Comparison of ENCODE assay signal across 18 cellular contexts in genomic region chr21:15804247-15804985, GRCh38.
DNase-seq lines count a peak whose midpoint lies in the region; ATAC-seq, FAIRE-seq and TF ChIP-seq lines count a peak whose summit lies in the region.
"Had no signal": no experiment of that assay in that cellular context is flagged by ENCODE, and none has a peak within 500 bp of the region (broad histone marks: within the 10 kb centered on the region; RNA-seq: fewer than 3 reads in every experiment).

No MANE protein-coding gene starts in this region.

- H2BK12ac ChIP-seq in H1 (ENCODE audit: low read depth, low read length) = peak overlapping the region; percentile 1; the same call in 1 of the 2 replicates

- H3K27me3 Mint-ChIP-seq in CD8-positive, alpha-beta memory T cell = peaks cover 0 to 1% of the 10 kb centered on the region in 2 donors
- H3K27me3 Mint-ChIP-seq: naive thymus-derived CD4-positive, alpha-beta T cell had no signal

- WGBS in H1 (ENCODE audit: extremely low coverage in 1 of 2, insufficient coverage in 1 of 2, insufficient read length in 1 of 2, insufficient replicate concordance in 2 of 2, low coverage in 1 of 2, low lambda C conversion rate in 2 of 2, missing lambda C conversion rate in 1 of 2), 2 experiments = 93% methylated on average over 4 of the region's 4 CpGs; no CpG with 5 or more reads in 1 of the 2 experiments
- WGBS in pancreas, 2 donors = 97 to 99% methylated on average over 4 of the region's 4 CpGs

- peaks cover 0 to 4% (median 3%) of the 10 kb centered on the region in 4 experiments; a peak in 4 of 7 replicates for H3K4me1 ChIP-seq in H1 (replicated peaks in 1 of 4; ENCODE audit: control insufficient read depth in 3 of 4, insufficient read depth in 4 of 4, low read length in 3 of 4)
- no peaks in the 10 kb centered on the region for H3K4me1 ChIP-seq in pancreas
- no peaks in the 10 kb centered on the region for H3K4me1 ChIP-seq in CD8-positive, alpha-beta memory T cell (ENCODE audit: insufficient read depth, low read length)
- no peaks in the 10 kb centered on the region for H3K4me1 ChIP-seq in PC-9 (replicated peaks; ENCODE audit: insufficient read depth)
- H3K4me1 ChIP-seq: BLaER1, colonic mucosa, HAP-1, thyroid gland had no signal

- H3K18ac ChIP-seq in H1 (ENCODE audit: extremely low read depth, low read length) = no peak overlapping the region

- peak overlapping the region in 3 of 8 donors; percentile 35 to 80 (median 38) for H3K27ac Mint-ChIP-seq in CD8-positive, alpha-beta memory T cell
- H3K27ac Mint-ChIP-seq: T-helper 2 cell treated with Interferon-gamma antibody and Interleukin-4, amounts not matched to agents 5 μg/mL and 100 μg/mL, for 36 hours had no signal

- H3K56ac ChIP-seq in H1 (replicated peaks; ENCODE audit: insufficient read length, low read depth, low read length) = no peak overlapping the region

- no peak overlapping the region for H3K9ac ChIP-seq in H1 (replicated peaks in 1 of 4; ENCODE audit: extremely low read depth in 1 of 4, low read depth in 3 of 4, low read length in 3 of 4)
- H3K9ac ChIP-seq: BLaER1 had no signal

- no peaks in the 10 kb centered on the region for H3F3A ChIP-seq in PC-9 (ENCODE audit: insufficient read depth, low read depth)

- no peaks in the 10 kb centered on the region; a peak in 2 of 8 replicates for H3K36me3 ChIP-seq in H1 (ENCODE audit: control insufficient read depth in 2 of 4, insufficient read depth in 4 of 4, low read length in 3 of 4)
- H3K36me3 ChIP-seq in pancreas = no peaks in the 10 kb centered on the region
- H3K36me3 ChIP-seq in CD8-positive, alpha-beta memory T cell (ENCODE audit: insufficient read depth, low read length) = peaks cover 9% of the 10 kb centered on the region
- no peaks in the 10 kb centered on the region; the same call in 1 of the 2 replicates for H3K36me3 ChIP-seq in PC-9 (ENCODE audit: low read depth)
- H3K36me3 ChIP-seq: colonic mucosa, thyroid gland had no signal

- POLR2A ChIA-PET in H1 (lab: Charles Lee; ENCODE audit: partially characterized antibody) (no interaction called here), PC-9 (lab: Charles Lee; ENCODE audit: unreplicated experiment) (no interaction called here)
- POLR2A ChIA-PET in CD8-positive, alpha-beta memory T cell (lab: Charles Lee) = no interaction called here

- H3K4me3 ChIP-seq in H1 (ENCODE audit: extremely low read depth in 1 of 4, insufficient read depth in 2 of 4, low read depth in 3 of 4, low read length in 4 of 4) (no peak overlapping the region), pancreas (no peak overlapping the region), PC-9 (no peak overlapping the region)
- H3K4me3 ChIP-seq in CD8-positive, alpha-beta memory T cell (ENCODE audit: low read length) = no peak overlapping the region
- H3K4me3 ChIP-seq: BLaER1, colonic mucosa, HAP-1, thyroid gland had no signal

- 0 out of 2 replicates have a peak overlapping the region, but pooled peaks have one; percentile 23 for H3K27ac ChIP-seq in H1 (ENCODE audit: low read depth, low read length)
- H3K27ac ChIP-seq in pancreas = no peak overlapping the region
- no peak overlapping the region for H3K27ac ChIP-seq in CD8-positive, alpha-beta memory T cell (ENCODE audit: low read depth, low read length)
- H3K27ac ChIP-seq in PC-9 = no peak overlapping the region
- H3K27ac ChIP-seq: BLaER1, colonic mucosa, thyroid gland had no signal

- H2AFZ ChIP-seq in H1 (ENCODE audit: low read length) (no peak overlapping the region), PC-9 (no peak overlapping the region)

- no TSS peak for BruUV-seq in PC-9 (replicated peaks; lab: Mats Ljungman, UMichigan)

- H3K9me2 ChIP-seq in PC-9 (ENCODE audit: insufficient read depth) = no peaks in the 10 kb centered on the region

- no peak overlapping the region for H3K4me2 ChIP-seq in H1 (ENCODE audit: insufficient read depth in 1 of 2, low read depth in 2 of 2, low read length in 2 of 2)
- H3K4me2 ChIP-seq in PC-9 = no peak overlapping the region
- H3K4me2 ChIP-seq: BLaER1 had no signal

- no peak overlapping the region for H3K14ac ChIP-seq in H1 (ENCODE audit: insufficient read length)

- no peaks in the 10 kb centered on the region for H3K9me3 Mint-ChIP-seq in CD8-positive, alpha-beta memory T cell
- H3K9me3 Mint-ChIP-seq: naive thymus-derived CD4-positive, alpha-beta T cell; T-helper 2 cell treated with Interferon-gamma antibody and Interleukin-4, amounts not matched to agents 5 μg/mL and 100 μg/mL, for 36 hours had no signal

- no peak for TF ChIP-seq EP300 in H1 (IDR thresholded peaks at IDR 0.05; ENCODE audit: borderline replicate concordance in 1 of 2, low read depth in 2 of 2, low read length in 2 of 2)

- FAIRE-seq in G401.6 (lab: Jason Lieb, UNC) (peak; percentile 94), H1 (lab: Jason Lieb, UNC) (no peak), pancreas (lab: Jason Lieb, UNC) (peak; percentile 77)
- FAIRE-seq: GM18507 had no signal

- peaks cover 22 to 61% (median 55%) of the 10 kb centered on the region in 3 donors for H3K4me1 Mint-ChIP-seq in CD8-positive, alpha-beta memory T cell

- H4K5ac ChIP-seq in H1 (ENCODE audit: insufficient read length, low read depth, low read length) = no peak overlapping the region

- DNase-seq in NCI-H1105 (lab: John Stamatoyannopoulos, UW) = peak; percentile 1
- no peak for DNase-seq in H1 (ENCODE audit: low read depth in 1 of 2, low spot score in 2 of 2)
- no peak for DNase-seq in pancreas
- DNase-seq in CD8-positive, alpha-beta memory T cell = no peak
- no peak for DNase-seq in PC-9
- DNase-seq: colonic mucosa; foreskin fibroblast; Karpas-422; naive thymus-derived CD4-positive, alpha-beta T cell; thyroid gland had no signal

- H2AK5ac ChIP-seq in H1 (ENCODE audit: low read depth, low read length) = no peak overlapping the region

- no peak overlapping the region for H4K8ac ChIP-seq in H1 (ENCODE audit: extremely low read depth, insufficient read depth, low read length)

- intact Hi-C loops in pancreas (cut with DNase I) = no loop called here
- intact Hi-C loops in PC-9 (cut with micrococcal nuclease; ENCODE audit: unreplicated experiment) = no loop called here

- ATAC-seq in pancreas (no peak), HG02970 (IDR thresholded peaks at IDR 0.05; ENCODE audit: low FRiP score, unreplicated experiment) (no peak), GM18868 (IDR thresholded peaks at IDR 0.05; ENCODE audit: unreplicated experiment) (no peak)
- ATAC-seq: naive thymus-derived CD4-positive, alpha-beta T cell; Right ventricle myocardium inferior had no signal

- H2BK20ac ChIP-seq in H1 (ENCODE audit: low read length) = no peak overlapping the region

- no peaks in the 10 kb centered on the region for H4K20me1 ChIP-seq in H1 (replicated peaks in 1 of 2; ENCODE audit: control insufficient read depth in 1 of 2, insufficient read depth in 2 of 2, low read length in 2 of 2)
- H4K20me1 ChIP-seq in PC-9 (ENCODE audit: insufficient read depth) = no peaks in the 10 kb centered on the region; the same call in 1 of the 2 replicates
- H4K20me1 ChIP-seq: BLaER1 had no signal

- no peaks in the 10 kb centered on the region; the same call in 1 of the 2 replicates for H3K79me1 ChIP-seq in H1 (ENCODE audit: low read depth, low read length)

- no peak overlapping the region for H4K91ac ChIP-seq in H1 (replicated peaks; ENCODE audit: insufficient read length, low read length)

- H2BK120ac ChIP-seq in H1 (replicated peaks; ENCODE audit: low read depth, low read length) = no peak overlapping the region

- TF ChIP-seq CTCF in H1 (IDR thresholded peaks at IDR 0.05; ENCODE audit: control extremely low read depth in 1 of 3, insufficient read depth in 1 of 3, low read depth in 1 of 3, low read length in 3 of 3) (no peak), pancreas (IDR thresholded peaks at IDR 0.05) (no peak), PC-9 (conservative IDR thresholded peaks at IDR 0.05) (no peak)

- no peak overlapping the region for H2BK5ac ChIP-seq in H1 (ENCODE audit: low read depth, low read length)

- TF ChIP-seq POLR2A in H1 (IDR thresholded peaks at IDR 0.05; ENCODE audit: control extremely low read depth in 1 of 2, low read depth in 2 of 2, low read length in 2 of 2) = no peak

- no peak overlapping the region for H3K23ac ChIP-seq in H1 (ENCODE audit: insufficient read length)

- no peak overlapping the region for H3K4me3 Mint-ChIP-seq in CD8-positive, alpha-beta memory T cell
- H3K4me3 Mint-ChIP-seq: naive thymus-derived CD4-positive, alpha-beta T cell; T-helper 2 cell treated with Interferon-gamma antibody and Interleukin-4, amounts not matched to agents 5 μg/mL and 100 μg/mL, for 36 hours had no signal

- no peak overlapping the region for H3K4ac ChIP-seq in H1 (replicated peaks; ENCODE audit: insufficient read length, low read depth, low read length)

- H3K27me3 ChIP-seq in H1 (replicated peaks in 1 of 4; ENCODE audit: control insufficient read depth in 3 of 4, extremely low read depth in 1 of 4, insufficient read depth in 3 of 4, low read length in 3 of 4) (no peaks in the 10 kb centered on the region), pancreas (no peaks in the 10 kb centered on the region), PC-9 (ENCODE audit: insufficient read depth, low read depth) (no peaks in the 10 kb centered on the region)
- no peaks in the 10 kb centered on the region for H3K27me3 ChIP-seq in CD8-positive, alpha-beta memory T cell (ENCODE audit: insufficient read depth, low read length, poor library complexity, severe bottlenecking)
- H3K27me3 ChIP-seq: BLaER1, colonic mucosa, thyroid gland had no signal

- H3K36me3 Mint-ChIP-seq in CD8-positive, alpha-beta memory T cell = peaks cover 9 to 59% (median 21%) of the 10 kb centered on the region in 3 donors

- H3K23me2 ChIP-seq in H1 (ENCODE audit: low read depth, low read length) = no peaks in the 10 kb centered on the region

- H3K9me3 ChIP-seq in H1 (ENCODE audit: insufficient read depth in 2 of 2, low read depth in 1 of 2, low read length in 1 of 2) (no peaks in the 10 kb centered on the region), pancreas (no peaks in the 10 kb centered on the region), PC-9 (ENCODE audit: insufficient read depth, low read depth) (no peaks in the 10 kb centered on the region)
- no peaks in the 10 kb centered on the region for H3K9me3 ChIP-seq in CD8-positive, alpha-beta memory T cell (ENCODE audit: low read length)
- H3K9me3 ChIP-seq: BLaER1, colonic mucosa, HAP-1, thyroid gland had no signal

- peaks cover 3 to 20% of the 10 kb centered on the region in 2 experiments; a peak in 3 of 4 replicates for H3K79me2 ChIP-seq in H1 (ENCODE audit: control insufficient read depth in 1 of 2, insufficient read depth in 2 of 2, low read length in 2 of 2)
- no peaks in the 10 kb centered on the region for H3K79me2 ChIP-seq in PC-9 (ENCODE audit: low read depth)

- CTCF ChIA-PET in H1 (lab: Charles Lee; ENCODE audit: partially characterized antibody) (no interaction called here), PC-9 (lab: Charles Lee) (no interaction called here)
- CTCF ChIA-PET in CD8-positive, alpha-beta memory T cell (lab: Charles Lee) = no interaction called here

- TF ChIP-seq RAD21 in H1 (IDR thresholded peaks at IDR 0.05 in 1 of 2, conservative IDR thresholded peaks at IDR 0.05 in 1 of 2; ENCODE audit: low read depth in 2 of 2, low read length in 2 of 2) = no peak

- no peak overlapping the region for H2BK15ac ChIP-seq in H1 (ENCODE audit: low read length)

TF ChIP-seq in H1, 55 proteins besides CTCF, POLR2A, EP300 and RAD21:
- no peak for TF ChIP-seq CHD1 (IDR thresholded peaks at IDR 0.05; ENCODE audit: low read depth, low read length)
